Comparison of ENCODE assay signal across 28 cellular contexts in genomic region chr6:126475449-126475848, GRCh38.
"Had no signal": no experiment of that assay in that cellular context is flagged by ENCODE, and none has a peak within 500 bp of the region (broad histone marks: within the 10 kb centered on the region; RNA-seq: fewer than 3 reads in every experiment).

No MANE protein-coding gene starts in this region.

- H3K9me3 ChIP-seq: body of pancreas, esophagus muscularis mucosa, gastroesophageal sphincter had no signal

- DNase-seq: activated B cell treated with CpG ODN at 0.5 μM for 24 hours; activated CD4-positive, alpha-beta T cell treated with anti-CD3 and anti-CD28 coated beads for 48 hours; activated CD4-positive, alpha-beta T cell treated with anti-CD3 and anti-CD28 coated beads, Interleukin-2, amount 50 U/mL, for 1 hour; activated CD4-positive, alpha-beta T cell treated with anti-CD3 and anti-CD28 coated beads, Interleukin-2, amount 50 U/mL, for 48 hours; activated CD8-positive, alpha-beta memory T cell treated with anti-CD3 and anti-CD28 coated beads for 24 hours; activated CD8-positive, alpha-beta T cell treated with anti-CD3 and anti-CD28 coated beads for 36 hours; activated effector memory CD4-positive, alpha-beta T cell treated with Interleukin-2 at 50 U/mL for 16 hours; activated naive CD4-positive, alpha-beta T cell treated with anti-CD3 and anti-CD28 coated beads for 36 hours; activated naive CD8-positive, alpha-beta T cell treated with anti-CD3 and anti-CD28 coated beads for 36 hours; activated naive CD8-positive, alpha-beta T cell treated with anti-CD3 and anti-CD28 coated beads, Interleukin-2, amount 50 U/mL, for 24 hours; activated T-cell treated with anti-CD3 and anti-CD28 coated beads, Interleukin-2, amount 50 U/mL, for 4 hours; adrenal gland; amygdala; aorta; body of pancreas; caudate nucleus; cortex of kidney; dermis blood vessel endothelial cell; effector CD4-positive, alpha-beta T cell; effector memory CD8-positive, alpha-beta T cell; erythroblast; foreskin melanocyte; heart right ventricle; T1000; WERI-Rb-1 had no signal

- H3K27me3 ChIP-seq: adrenal gland, body of pancreas, esophagus muscularis mucosa, gastroesophageal sphincter, heart right ventricle, hepatocyte had no signal

- H3K4me3 ChIP-seq: adrenal gland, body of pancreas, esophagus muscularis mucosa, gastroesophageal sphincter, heart right ventricle, hepatocyte had no signal

- H3K4me1 ChIP-seq: adrenal gland, body of pancreas, heart right ventricle had no signal
